ENCODE assay signal across 2 cellular contexts in genomic region chr9:135965124-135965756, GRCh38.
TF ChIP-seq lines count a peak whose summit lies in the region.

No MANE protein-coding gene starts in this region.

TF ChIP-seq in H1, 55 proteins besides CTCF, POLR2A, EP300 and RAD21:
- TF ChIP-seq, protein P1, sequence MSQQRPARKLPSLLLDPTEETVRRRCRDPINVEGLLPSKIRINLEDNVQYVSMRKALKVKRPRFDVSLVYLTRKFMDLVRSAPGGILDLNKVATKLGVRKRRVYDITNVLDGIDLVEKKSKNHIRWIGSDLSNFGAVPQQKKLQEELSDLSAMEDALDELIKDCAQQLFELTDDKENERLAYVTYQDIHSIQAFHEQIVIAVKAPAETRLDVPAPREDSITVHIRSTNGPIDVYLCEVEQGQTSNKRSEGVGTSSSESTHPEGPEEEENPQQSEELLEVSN (IDR thresholded peaks at IDR 0.05) = no peak
- TF ChIP-seq EGR1 (IDR thresholded peaks at IDR 0.05; ENCODE audit: borderline replicate concordance, low read depth, low read length) (no peak), RXRA (IDR thresholded peaks at IDR 0.05; ENCODE audit: insufficient read depth, low read depth, low read length) (no peak), MAFK (IDR thresholded peaks at IDR 0.05; ENCODE audit: low read depth, low read length) (no peak), BACH1 (IDR thresholded peaks at IDR 0.05; ENCODE audit: low read length) (no peak)
- TF ChIP-seq, protein P2, sequence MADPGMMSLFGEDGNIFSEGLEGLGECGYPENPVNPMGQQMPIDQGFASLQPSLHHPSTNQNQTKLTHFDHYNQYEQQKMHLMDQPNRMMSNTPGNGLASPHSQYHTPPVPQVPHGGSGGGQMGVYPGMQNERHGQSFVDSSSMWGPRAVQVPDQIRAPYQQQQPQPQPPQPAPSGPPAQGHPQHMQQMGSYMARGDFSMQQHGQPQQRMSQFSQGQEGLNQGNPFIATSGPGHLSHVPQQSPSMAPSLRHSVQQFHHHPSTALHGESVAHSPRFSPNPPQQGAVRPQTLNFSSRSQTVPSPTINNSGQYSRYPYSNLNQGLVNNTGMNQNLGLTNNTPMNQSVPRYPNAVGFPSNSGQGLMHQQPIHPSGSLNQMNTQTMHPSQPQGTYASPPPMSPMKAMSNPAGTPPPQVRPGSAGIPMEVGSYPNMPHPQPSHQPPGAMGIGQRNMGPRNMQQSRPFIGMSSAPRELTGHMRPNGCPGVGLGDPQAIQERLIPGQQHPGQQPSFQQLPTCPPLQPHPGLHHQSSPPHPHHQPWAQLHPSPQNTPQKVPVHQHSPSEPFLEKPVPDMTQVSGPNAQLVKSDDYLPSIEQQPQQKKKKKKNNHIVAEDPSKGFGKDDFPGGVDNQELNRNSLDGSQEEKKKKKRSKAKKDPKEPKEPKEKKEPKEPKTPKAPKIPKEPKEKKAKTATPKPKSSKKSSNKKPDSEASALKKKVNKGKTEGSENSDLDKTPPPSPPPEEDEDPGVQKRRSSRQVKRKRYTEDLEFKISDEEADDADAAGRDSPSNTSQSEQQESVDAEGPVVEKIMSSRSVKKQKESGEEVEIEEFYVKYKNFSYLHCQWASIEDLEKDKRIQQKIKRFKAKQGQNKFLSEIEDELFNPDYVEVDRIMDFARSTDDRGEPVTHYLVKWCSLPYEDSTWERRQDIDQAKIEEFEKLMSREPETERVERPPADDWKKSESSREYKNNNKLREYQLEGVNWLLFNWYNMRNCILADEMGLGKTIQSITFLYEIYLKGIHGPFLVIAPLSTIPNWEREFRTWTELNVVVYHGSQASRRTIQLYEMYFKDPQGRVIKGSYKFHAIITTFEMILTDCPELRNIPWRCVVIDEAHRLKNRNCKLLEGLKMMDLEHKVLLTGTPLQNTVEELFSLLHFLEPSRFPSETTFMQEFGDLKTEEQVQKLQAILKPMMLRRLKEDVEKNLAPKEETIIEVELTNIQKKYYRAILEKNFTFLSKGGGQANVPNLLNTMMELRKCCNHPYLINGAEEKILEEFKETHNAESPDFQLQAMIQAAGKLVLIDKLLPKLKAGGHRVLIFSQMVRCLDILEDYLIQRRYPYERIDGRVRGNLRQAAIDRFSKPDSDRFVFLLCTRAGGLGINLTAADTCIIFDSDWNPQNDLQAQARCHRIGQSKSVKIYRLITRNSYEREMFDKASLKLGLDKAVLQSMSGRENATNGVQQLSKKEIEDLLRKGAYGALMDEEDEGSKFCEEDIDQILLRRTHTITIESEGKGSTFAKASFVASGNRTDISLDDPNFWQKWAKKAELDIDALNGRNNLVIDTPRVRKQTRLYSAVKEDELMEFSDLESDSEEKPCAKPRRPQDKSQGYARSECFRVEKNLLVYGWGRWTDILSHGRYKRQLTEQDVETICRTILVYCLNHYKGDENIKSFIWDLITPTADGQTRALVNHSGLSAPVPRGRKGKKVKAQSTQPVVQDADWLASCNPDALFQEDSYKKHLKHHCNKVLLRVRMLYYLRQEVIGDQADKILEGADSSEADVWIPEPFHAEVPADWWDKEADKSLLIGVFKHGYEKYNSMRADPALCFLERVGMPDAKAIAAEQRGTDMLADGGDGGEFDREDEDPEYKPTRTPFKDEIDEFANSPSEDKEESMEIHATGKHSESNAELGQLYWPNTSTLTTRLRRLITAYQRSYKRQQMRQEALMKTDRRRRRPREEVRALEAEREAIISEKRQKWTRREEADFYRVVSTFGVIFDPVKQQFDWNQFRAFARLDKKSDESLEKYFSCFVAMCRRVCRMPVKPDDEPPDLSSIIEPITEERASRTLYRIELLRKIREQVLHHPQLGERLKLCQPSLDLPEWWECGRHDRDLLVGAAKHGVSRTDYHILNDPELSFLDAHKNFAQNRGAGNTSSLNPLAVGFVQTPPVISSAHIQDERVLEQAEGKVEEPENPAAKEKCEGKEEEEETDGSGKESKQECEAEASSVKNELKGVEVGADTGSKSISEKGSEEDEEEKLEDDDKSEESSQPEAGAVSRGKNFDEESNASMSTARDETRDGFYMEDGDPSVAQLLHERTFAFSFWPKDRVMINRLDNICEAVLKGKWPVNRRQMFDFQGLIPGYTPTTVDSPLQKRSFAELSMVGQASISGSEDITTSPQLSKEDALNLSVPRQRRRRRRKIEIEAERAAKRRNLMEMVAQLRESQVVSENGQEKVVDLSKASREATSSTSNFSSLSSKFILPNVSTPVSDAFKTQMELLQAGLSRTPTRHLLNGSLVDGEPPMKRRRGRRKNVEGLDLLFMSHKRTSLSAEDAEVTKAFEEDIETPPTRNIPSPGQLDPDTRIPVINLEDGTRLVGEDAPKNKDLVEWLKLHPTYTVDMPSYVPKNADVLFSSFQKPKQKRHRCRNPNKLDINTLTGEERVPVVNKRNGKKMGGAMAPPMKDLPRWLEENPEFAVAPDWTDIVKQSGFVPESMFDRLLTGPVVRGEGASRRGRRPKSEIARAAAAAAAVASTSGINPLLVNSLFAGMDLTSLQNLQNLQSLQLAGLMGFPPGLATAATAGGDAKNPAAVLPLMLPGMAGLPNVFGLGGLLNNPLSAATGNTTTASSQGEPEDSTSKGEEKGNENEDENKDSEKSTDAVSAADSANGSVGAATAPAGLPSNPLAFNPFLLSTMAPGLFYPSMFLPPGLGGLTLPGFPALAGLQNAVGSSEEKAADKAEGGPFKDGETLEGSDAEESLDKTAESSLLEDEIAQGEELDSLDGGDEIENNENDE (IDR thresholded peaks at IDR 0.05; ENCODE audit: insufficient replicate concordance, low read length) = no peak

TF ChIP-seq in HEK293T, 16 proteins besides CTCF, POLR2A, EP300 and RAD21:
- TF ChIP-seq ARNT (IDR thresholded peaks at IDR 0.05) (no peak), FOXM1 (IDR thresholded peaks at IDR 0.05; ENCODE audit: borderline replicate concordance) (no peak), LEF1 (IDR thresholded peaks at IDR 0.05; ENCODE audit: borderline replicate concordance) (no peak), HDGF (IDR thresholded peaks at IDR 0.05; ENCODE audit: borderline replicate concordance) (no peak), FOXK2 (IDR thresholded peaks at IDR 0.05) (no peak), L3MBTL2 (conservative IDR thresholded peaks at IDR 0.05) (no peak), SP1 (IDR thresholded peaks at IDR 0.05) (no peak), SUZ12 (IDR thresholded peaks at IDR 0.05) (no peak), ELF4 (IDR thresholded peaks at IDR 0.05) (no peak), ZNF384 (IDR thresholded peaks at IDR 0.05) (no peak)
